Comparison of ENCODE assay signal across 8 cellular contexts in the genomic region with DNA sequence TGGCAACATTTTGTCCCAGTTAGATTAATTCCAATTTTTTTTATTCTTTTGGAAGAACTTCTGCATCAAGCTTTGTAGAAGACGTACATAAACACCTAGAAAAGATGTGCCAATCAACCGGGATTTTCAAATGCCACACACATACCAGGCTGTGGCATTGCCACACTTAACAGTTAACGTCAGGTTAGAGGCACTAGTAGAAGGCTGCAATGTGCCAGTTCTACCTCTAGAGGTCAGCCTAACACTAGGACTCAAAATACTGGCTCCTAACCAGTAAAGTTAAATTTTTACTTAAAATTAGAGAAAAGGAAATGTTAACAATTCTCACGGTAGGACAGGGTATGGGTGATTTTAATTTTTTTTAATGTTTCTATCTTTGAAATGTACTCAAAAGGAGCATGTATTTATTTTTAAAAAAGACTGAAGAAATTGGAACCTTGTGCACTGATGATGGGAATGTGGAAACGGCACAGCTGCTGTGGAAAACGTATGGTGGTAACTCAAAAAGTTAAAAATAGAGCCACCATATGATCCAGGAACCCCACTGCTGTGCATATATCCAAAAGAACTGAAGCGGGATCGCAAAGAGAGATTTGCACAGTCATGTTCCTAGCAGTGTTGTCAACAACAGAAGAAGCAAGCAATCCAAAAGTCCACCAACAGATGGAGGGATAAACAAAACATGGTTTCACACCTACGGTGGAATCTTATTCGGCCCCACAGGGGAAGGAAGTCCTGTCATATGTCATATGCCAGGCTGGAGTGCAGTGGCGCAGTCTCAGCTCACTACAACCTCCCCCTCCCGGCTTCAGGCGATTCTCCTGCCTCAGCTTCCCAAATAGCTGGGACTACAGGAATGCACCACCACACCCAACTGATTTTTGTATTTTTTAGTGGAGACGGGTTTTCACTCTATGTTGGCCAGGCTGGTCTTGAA. TPM values are rescaled to one million over a fixed set of nuclear protein-coding genes. Genes with fewer than 3 reads are reported as not detected.
DNase-seq lines count a peak whose midpoint lies in the region; ATAC-seq and TF ChIP-seq lines count a peak whose summit lies in the region.

No MANE protein-coding gene starts in this region.

- no peak for TF ChIP-seq EP300 in neural cell (conservative IDR thresholded peaks at IDR 0.05; ENCODE audit: poor library complexity, severe bottlenecking)

- H3K9ac ChIP-seq in neural cell (ENCODE audit: low read length) = no peak overlapping the region

- TF ChIP-seq POLR2A in Peyer's patch (IDR thresholded peaks at IDR 0.05) (no peak), testis (IDR thresholded peaks at IDR 0.05) (no peak)

- no peaks in the 10 kb centered on the region for H3K79me2 ChIP-seq in neural cell (replicated peaks; ENCODE audit: insufficient read depth, low read length)

- H3K4me3 ChIP-seq in Peyer's patch (no peak overlapping the region), neural cell (ENCODE audit: low read length) (no peak overlapping the region), testis (no peak overlapping the region)

- H3K9me3 ChIP-seq in Peyer's patch (no peaks in the 10 kb centered on the region), neural cell (ENCODE audit: low read length) (no peaks in the 10 kb centered on the region), testis (no peaks in the 10 kb centered on the region)

- H2AFZ ChIP-seq in neural cell (ENCODE audit: low read depth, low read length) = no peak overlapping the region

- H3K27ac ChIP-seq in Peyer's patch (peak overlapping the region in 1 of 4 donors; percentile 2), neural cell (ENCODE audit: low read length) (no peak overlapping the region), testis (no peak overlapping the region)

- H3K36me3 ChIP-seq in Peyer's patch = no peaks in the 10 kb centered on the region
- no peaks in the 10 kb centered on the region for H3K36me3 ChIP-seq in neural cell (ENCODE audit: insufficient read depth, low read length)
- H3K36me3 ChIP-seq in testis (ENCODE audit: low read depth, missing control alignments) = no peaks in the 10 kb centered on the region

- no peaks in the 10 kb centered on the region for H4K20me1 ChIP-seq in neural cell (ENCODE audit: insufficient read depth)

- no peaks in the 10 kb centered on the region for H3F3A ChIP-seq in neural cell (ENCODE audit: insufficient read depth, low read length, poor library complexity, severe bottlenecking)

- peak; percentile 27 for DNase-seq in GM04503 (ENCODE audit: low read depth)
- DNase-seq in Peyer's patch = peak in 2 of 3 donors; percentile 69 to 87
- DNase-seq in activated T-helper 1 cell treated with Interleukin-2 at 50 U/mL for 16 hours (ENCODE audit: low read depth) = peak; percentile 36
- peak; percentile 85 for DNase-seq in fibroblast of peridontal ligament (ENCODE audit: extremely low read depth)
- peak; percentile 85 for DNase-seq in testis
- DNase-seq in HPDE6-E6E7 (ENCODE audit: extremely low spot score) = no peak

- intact Hi-C loops in testis (cut with DNase I; ENCODE audit: low total_unique reads) = loop anchor here (10.0 kb wide), 1 partner anchor 429 kb away; no protein-coding TSS in a partner anchor

- peak; percentile 49 for ATAC-seq in HG03378 (IDR thresholded peaks at IDR 0.05; ENCODE audit: unreplicated experiment)

- no peak overlapping the region for H3K4me2 ChIP-seq in neural cell (ENCODE audit: low read length)

- no peaks in the 10 kb centered on the region for H3K9me2 ChIP-seq in neural cell (ENCODE audit: insufficient read depth, low read length)

- H3K4me1 ChIP-seq in Peyer's patch (peaks cover 0 to 7% (median 0%) of the 10 kb centered on the region in 4 donors), testis (no peaks in the 10 kb centered on the region)

- 30 to 33% methylated on average over 14 of the region's 14 CpGs for WGBS in testis, 2 donors

- H3K27me3 ChIP-seq in Peyer's patch (no peaks in the 10 kb centered on the region), neural cell (ENCODE audit: insufficient read depth, low read depth, low read length) (no peaks in the 10 kb centered on the region), testis (no peaks in the 10 kb centered on the region)

- TF ChIP-seq RAD21 in neural cell (conservative IDR thresholded peaks at IDR 0.05) = peak; percentile 96

- TF ChIP-seq CTCF in Peyer's patch (IDR thresholded peaks at IDR 0.05) = peak; percentile 73 to 97 (median 94)
- peak; percentile 95 for TF ChIP-seq CTCF in neural cell (IDR thresholded peaks at IDR 0.05; ENCODE audit: poor library complexity, severe bottlenecking)
- peak; percentile 81 to 88 (median 86) for TF ChIP-seq CTCF in testis (IDR thresholded peaks at IDR 0.05)

TF ChIP-seq in neural cell, 6 proteins besides CTCF, POLR2A, EP300 and RAD21:
- TF ChIP-seq SMC3 (conservative IDR thresholded peaks at IDR 0.05; ENCODE audit: poor library complexity) (peak; percentile 92), POLR2AphosphoS5 (IDR thresholded peaks at IDR 0.05) (no peak)
TF ChIP-seq in neural cell: peak in this region for 1.

RNA-seq across cellular contexts. Expression of a gene that starts 30.3 kb away (rescaled TPM):
- total RNA-seq in Peyer's patch (100 to 1,000 TPM in 3 of 4 donors, 10 to 100 TPM in 1; 81.7 to 357 (median 299) TPM), testis (10 to 100 TPM in 1 of 2 donors, 1 to 10 TPM in 1; 8.0 to 16.8 TPM)
- polyA plus RNA-seq in neural cell (10.6 and 13.7 TPM in 2 replicates), testis (ENCODE audit: insufficient read depth, low read depth, low replicate concordance) (16.8 TPM)
- 7.5 and 9.6 TPM in 2 replicates for polyA minus RNA-seq in neural cell

Comparison
In these comparisons a context has a peak if more than half of its experiments do, and no peak if none do; other contexts are left out.
1. RNA of a gene that starts 30.3 kb away (total RNA-seq): 81.7 to 357 TPM in Peyer's patch; 8.0 to 16.8 TPM in testis; every median in the first group is over 4 times any median in the second.
2. Peak in every context shown above with its lines, with median percentiles within 50 percentile points of each other: CTCF ChIP-seq.